In the genomic region with DNA sequence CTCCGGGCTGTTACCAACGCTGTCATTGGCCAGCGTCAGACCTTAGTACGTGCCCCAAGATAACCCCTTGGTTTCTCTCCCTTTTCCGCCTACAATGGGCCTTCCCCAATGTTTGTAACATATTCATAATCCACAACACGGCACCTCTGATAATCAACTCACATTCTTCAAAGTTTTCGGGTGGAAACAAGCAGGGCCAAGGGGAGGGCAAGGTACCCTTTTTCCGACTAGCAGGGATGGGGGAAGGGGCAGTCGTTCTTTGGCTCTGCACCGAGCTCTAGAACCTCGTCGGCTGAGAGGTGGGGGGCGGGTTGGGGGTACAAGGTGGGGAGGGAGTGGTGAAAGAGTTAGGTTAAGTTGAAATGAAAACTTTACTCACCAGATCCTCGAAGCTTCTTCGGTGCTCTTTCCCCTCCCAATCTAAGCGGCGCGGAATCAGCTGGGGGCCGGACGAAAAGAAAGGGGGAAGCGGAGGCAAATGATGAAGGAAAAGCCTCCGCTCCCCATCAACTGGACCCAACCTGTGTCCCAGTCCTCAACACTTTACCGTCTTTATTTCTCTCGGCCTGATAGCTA, we compare ENCODE assay signal across 8 cellular contexts. TPM values are rescaled to one million over a fixed set of nuclear protein-coding genes. Genes with fewer than 3 reads are reported as not detected.
A peak's percentile ranks its signal among the peaks of the same experiment; 100 is the strongest.
DNase-seq lines count a peak whose midpoint lies in the region; ATAC-seq and TF ChIP-seq lines count a peak whose summit lies in the region.

No MANE protein-coding gene starts in this region.

- peaks cover 5% of the 10 kb centered on the region for H3K4me1 ChIP-seq in ACC112 (ENCODE audit: control insufficient read depth, insufficient read depth, low read length, unreplicated experiment)

- ATAC-seq in GM18861 (IDR thresholded peaks at IDR 0.05; ENCODE audit: unreplicated experiment), result peak; percentile 47
- peak; percentile 52 for ATAC-seq in HG03095 (IDR thresholded peaks at IDR 0.05; ENCODE audit: unreplicated experiment)

- H3K4me3 ChIP-seq in ACC112 (ENCODE audit: low read depth, low read length), result peak overlapping the region; percentile 92
- peak overlapping the region; percentile 73 for H3K4me3 ChIP-seq in kidney epithelial cell (ENCODE audit: low read depth, low read length)

- H3K79me2 ChIP-seq in ACC112 (ENCODE audit: control insufficient read depth, insufficient read depth, low read length, unreplicated experiment), result peaks cover 38% of the 10 kb centered on the region

- peak overlapping the region; percentile 67 for H3K27ac ChIP-seq in ACC112 (ENCODE audit: low read depth, low read length)

- H3K27me3 ChIP-seq in ACC112 (ENCODE audit: insufficient read depth, low read length) (no peaks in the 10 kb centered on the region), kidney epithelial cell (ENCODE audit: control insufficient read depth, insufficient read depth, low read length) (no peaks in the 10 kb centered on the region)

- DNase-seq in NCI-H2227 (lab: John Stamatoyannopoulos, UW; ENCODE audit: unreplicated experiment) (peak; percentile 86), cerebellar cortex (ENCODE audit: low spot score) (peak; percentile 90), kidney epithelial cell (ENCODE audit: low read depth) (no peak)
- DNase-seq in activated CD4-positive, CD25-positive, alpha-beta regulatory T cell treated with anti-CD3 and anti-CD28 coated beads, Interleukin-2, amount 50 U/mL, for 72 hours, result peak; percentile 65
- DNase-seq in stimulated activated CD4-positive, alpha-beta T cell treated with anti-CD3 and anti-CD28 coated beads, Interleukin-15, amount 100 ng/mL, for 24 hours, result peak; percentile 72

- no peak for TF ChIP-seq CTCF in kidney epithelial cell (IDR thresholded peaks at IDR 0.05; ENCODE audit: insufficient read depth, low read length, poor library complexity, severe bottlenecking)

- H3K36me3 ChIP-seq in ACC112 (ENCODE audit: insufficient read depth, low read length) (no peaks in the 10 kb centered on the region), kidney epithelial cell (ENCODE audit: control insufficient read depth, insufficient read depth, low read length) (no peaks in the 10 kb centered on the region)

- H2AFZ ChIP-seq in ACC112 (ENCODE audit: low read length, unreplicated experiment), result peak overlapping the region; percentile 50

RNA-seq across cellular contexts. Expression of gene BRWD3, which starts 1.4 kb away (rescaled TPM):
- 9.4 and 10.1 TPM in 2 replicates for total RNA-seq in kidney epithelial cell
